ENCODE assay signal across 9 cellular contexts in genomic region chr1:1058921-1059493, GRCh38. TPM values are rescaled to one million over a fixed set of nuclear protein-coding genes. Genes with fewer than 3 reads are reported as not detected.
DNase-seq lines count a peak whose midpoint lies in the region; ATAC-seq and TF ChIP-seq lines count a peak whose summit lies in the region.
"Had no signal": no experiment of that assay in that cellular context is flagged by ENCODE, and none has a peak within 500 bp of the region (broad histone marks: within the 10 kb centered on the region; RNA-seq: fewer than 3 reads in every experiment).

No MANE protein-coding gene starts in this region.

- peak overlapping the region; percentile 96 for H3K4me2 ChIP-seq in PC-9

- no peaks in the 10 kb centered on the region for H3K79me2 ChIP-seq in PC-9 (ENCODE audit: low read depth)

- H3K9ac ChIP-seq in colonic mucosa (ENCODE audit: low read depth in 2 of 2, low read length in 2 of 2): no peak overlapping the region

- H3K27me3 ChIP-seq in PC-9 (ENCODE audit: insufficient read depth, low read depth): no peaks in the 10 kb centered on the region
- peaks cover 53% of the 10 kb centered on the region for H3K27me3 ChIP-seq in colonic mucosa
- peaks cover 34% of the 10 kb centered on the region for H3K27me3 ChIP-seq in mononuclear cell (ENCODE audit: insufficient read depth, low read length)

- no peaks in the 10 kb centered on the region; the same call in 1 of the 2 replicates for H4K20me1 ChIP-seq in PC-9 (ENCODE audit: insufficient read depth)

- no peaks in the 10 kb centered on the region for H3K9me2 ChIP-seq in PC-9 (ENCODE audit: insufficient read depth)

- peak overlapping the region; percentile 36 for H3K4me3 ChIP-seq in AG09309 (ENCODE audit: control insufficient read depth, low read depth, low read length)
- peak overlapping the region; percentile 79 for H3K4me3 ChIP-seq in PC-9
- H3K4me3 ChIP-seq in colonic mucosa: peak overlapping the region; percentile 40
- H3K4me3 ChIP-seq in mononuclear cell (ENCODE audit: low read length): peak overlapping the region; percentile 8

- POLR2A ChIA-PET in PC-9 (lab: Charles Lee; ENCODE audit: unreplicated experiment): no interaction called here

- H3K9me3 ChIP-seq in PC-9 (ENCODE audit: insufficient read depth, low read depth) (no peaks in the 10 kb centered on the region), colonic mucosa (no peaks in the 10 kb centered on the region), mononuclear cell (ENCODE audit: low read depth, low read length) (no peaks in the 10 kb centered on the region)

- H3K4me1 ChIP-seq in PC-9 (replicated peaks; ENCODE audit: insufficient read depth): peaks cover 33% of the 10 kb centered on the region
- H3K4me1 ChIP-seq in colonic mucosa: peaks cover 16% of the 10 kb centered on the region
- H3K4me1 ChIP-seq in mononuclear cell (ENCODE audit: insufficient read depth, low read length): peaks cover 16% of the 10 kb centered on the region

- H2AFZ ChIP-seq in PC-9: peak overlapping the region; percentile 82

- no peak for DNase-seq in AG09309 (ENCODE audit: low read depth)
- DNase-seq in PC-9: peak in 1 of 2 experiments; percentile 34
- DNase-seq in colonic mucosa: no peak
- no peak for DNase-seq in pons (ENCODE audit: low spot score)
- no peak for DNase-seq in NOMO-1 treated with dmso at 0.1 percent for 144 hours (lab: John Stamatoyannopoulos, UW; ENCODE audit: unreplicated experiment)

- BruUV-seq in PC-9 (replicated peaks; lab: Mats Ljungman, UMichigan): no TSS peak

- ATAC-seq in GM18519 (IDR thresholded peaks at IDR 0.05; ENCODE audit: low FRiP score, unreplicated experiment) (peak; percentile 12), HG02981 (IDR thresholded peaks at IDR 0.05; ENCODE audit: unreplicated experiment) (peak; percentile 20)

- CTCF ChIA-PET in PC-9 (lab: Charles Lee): interaction anchor here (0.6 to 0.7 kb wide), 2 partner anchors 21 to 45 kb away, joined by 3 to 4 read pairs; no protein-coding TSS in a partner anchor

- H3K27ac ChIP-seq in PC-9 (no peak overlapping the region), colonic mucosa (no peak overlapping the region)

- intact Hi-C loops in PC-9 (cut with micrococcal nuclease; ENCODE audit: unreplicated experiment) (no loop called here), colonic mucosa (cut with DNase I) (no loop called here)

- H3F3A ChIP-seq in PC-9 (ENCODE audit: insufficient read depth, low read depth): peaks cover 29% of the 10 kb centered on the region; the same call in 1 of the 2 replicates

- H3K36me3 ChIP-seq in PC-9 (ENCODE audit: low read depth) (no peaks in the 10 kb centered on the region), colonic mucosa (no peaks in the 10 kb centered on the region)

- no peak for TF ChIP-seq CTCF in AG09309 (IDR thresholded peaks at IDR 0.05; ENCODE audit: control insufficient read depth, insufficient read depth, low read depth, low read length, missing control alignments)
- no peak; the same call in 1 of the 2 replicates for TF ChIP-seq CTCF in PC-9 (conservative IDR thresholded peaks at IDR 0.05)
- no peak for TF ChIP-seq CTCF in colonic mucosa (IDR thresholded peaks at IDR 0.05)

RNA-seq across cellular contexts. Expression of gene RNF223, which starts 15.1 kb away (rescaled TPM):
- total RNA-seq in PC-9 (2021) (3.2 and 3.6 TPM in 2 replicates), colonic mucosa (1 to 10 TPM; 5.1 to 5.7 TPM), mononuclear cell (not detected)
- total RNA-seq: renal cortical epithelial cell had no signal

RNA-seq across cellular contexts. Expression of gene AGRN, which starts 39.1 kb away (rescaled TPM):
- 278 and 381 TPM in 2 replicates for total RNA-seq in PC-9 (2021)
- 100 to 1,000 TPM in 1 of 2 donors, 10 to 100 TPM in 1; 68.1 to 106 TPM for total RNA-seq in colonic mucosa
- total RNA-seq in mononuclear cell: 2.6 TPM

RNA-seq across cellular contexts. Expression of gene ISG15, which starts 45.7 kb away (rescaled TPM):
- total RNA-seq in PC-9 (2021) (20.9 and 37.7 TPM in 2 replicates), colonic mucosa (10 to 100 TPM; 21.9 to 25.2 TPM), mononuclear cell (50.6 TPM)

RNA-seq across cellular contexts. Expression of gene C1orf159, which starts 56.9 kb away (rescaled TPM):
- total RNA-seq in PC-9 (2021) (26.6 and 31.1 TPM in 2 replicates), colonic mucosa (10 to 100 TPM; 18.9 to 36.0 TPM), mononuclear cell (9.6 TPM)

RNA-seq across cellular contexts. Expression of gene HES4, which starts 59.1 kb away (rescaled TPM):
- total RNA-seq in PC-9 (2021): 19.2 and 41.8 TPM in 2 replicates
- 10 to 100 TPM; 30.5 to 47.3 TPM for total RNA-seq in colonic mucosa
- total RNA-seq in mononuclear cell: 3.6 TPM

Comparison
In these comparisons a context has a peak if more than half of its experiments do, and no peak if none do; other contexts are left out.
1. H3K4me3 ChIP-seq: peak in every context shown above with its lines; median percentile 79 in PC-9; 40 in colonic mucosa; 36 in AG09309; 8 in mononuclear cell.
2. RNA of gene AGRN, which starts 39.1 kb away (total RNA-seq): 278 to 381 TPM in PC-9 and 68.1 to 106 TPM in colonic mucosa; 2.6 TPM in mononuclear cell (single experiment); every median in the first group is over 10 times any median in the second.